In genomic region chr14:60363275-60363674, GRCh38 we compare ENCODE assay signal across 21 cellular contexts.
DNase-seq lines count a peak whose midpoint lies in the region; ATAC-seq, FAIRE-seq and TF ChIP-seq lines count a peak whose summit lies in the region.
"Had no signal": no experiment of that assay in that cellular context is flagged by ENCODE, and none has a peak within 500 bp of the region (broad histone marks: within the 10 kb centered on the region; RNA-seq: fewer than 3 reads in every experiment).

No MANE protein-coding gene starts in this region.

- H3K4me3 Mint-ChIP-seq in MCF 10A (ENCODE audit: unreplicated experiment) (no peak overlapping the region), neural progenitor cell (no peak overlapping the region)
- H3K4me3 Mint-ChIP-seq: B cell; CD4-positive, alpha-beta T cell; CD8-positive, alpha-beta T cell had no signal

- H3K36me3 Mint-ChIP-seq in MCF 10A (ENCODE audit: insufficient read depth, unreplicated experiment) (no peaks in the 10 kb centered on the region), neural progenitor cell (no peaks in the 10 kb centered on the region)
- H3K36me3 Mint-ChIP-seq: CD8-positive, alpha-beta T cell had no signal

- H3K9ac ChIP-seq in PC-3 (ENCODE audit: low read length) (no peak overlapping the region), neural progenitor cell (no peak overlapping the region)
- H3K9ac ChIP-seq: BLaER1 treated with 17β-estradiol and CSF1 and Interleukin-3, amounts not matched to agents 10 nM and 100 nM had no signal

- peak; percentile 96 for ATAC-seq in PC-3
- ATAC-seq: A549; CD8-positive, alpha-beta T cell had no signal

- H3K9me3 Mint-ChIP-seq in MCF 10A (ENCODE audit: unreplicated experiment) (no peaks in the 10 kb centered on the region), neural progenitor cell (peaks cover 17% of the 10 kb centered on the region)
- H3K9me3 Mint-ChIP-seq: CD4-positive, alpha-beta T cell; CD8-positive, alpha-beta T cell had no signal

- H3F3A ChIP-seq in PC-3 (ENCODE audit: low read length, unreplicated experiment) (no peaks in the 10 kb centered on the region), neural progenitor cell (ENCODE audit: low read depth) (peaks cover 26% of the 10 kb centered on the region)

- BruUV-seq in MCF 10A (replicated peaks; lab: Mats Ljungman, UMichigan) (no TSS peak), PC-3 (replicated peaks; lab: Mats Ljungman, UMichigan) (no TSS peak)

- H3K79me2 ChIP-seq in PC-3 (ENCODE audit: low read length), result no peaks in the 10 kb centered on the region
- no peaks in the 10 kb centered on the region for H3K79me2 ChIP-seq in neural progenitor cell (ENCODE audit: low read depth)

- no peaks in the 10 kb centered on the region for H3K4me1 Mint-ChIP-seq in MCF 10A (ENCODE audit: insufficient read depth, unreplicated experiment)
- H3K4me1 Mint-ChIP-seq in neural progenitor cell, result peaks cover 14% of the 10 kb centered on the region
- H3K4me1 Mint-ChIP-seq: B cell had no signal

- H3K9me2 ChIP-seq in PC-3 (replicated peaks; ENCODE audit: low read length), result no peaks in the 10 kb centered on the region

- H3K4me1 ChIP-seq in breast epithelium (no peaks in the 10 kb centered on the region), PC-3 (ENCODE audit: insufficient read depth, low read length) (peaks cover 14% of the 10 kb centered on the region), neural progenitor cell (peaks cover 30% of the 10 kb centered on the region)
- H3K4me1 ChIP-seq: A549; BLaER1 treated with 17β-estradiol and CSF1 and Interleukin-3, amounts not matched to agents 10 nM and 100 nM; Caco-2 had no signal

- H2AFZ ChIP-seq in PC-3 (ENCODE audit: low read length) (0 out of 2 replicates have a peak overlapping the region, but pooled peaks have one; percentile 2), neural progenitor cell (replicated peaks) (no peak overlapping the region)

- H3K27ac Mint-ChIP-seq in MCF 10A (ENCODE audit: low read depth, unreplicated experiment) (no peak overlapping the region), neural progenitor cell (no peak overlapping the region)
- H3K27ac Mint-ChIP-seq: B cell; CD4-positive, alpha-beta T cell; CD8-positive, alpha-beta T cell had no signal

- no peak for TF ChIP-seq CTCF in MCF 10A (IDR thresholded peaks at IDR 0.05; ENCODE audit: unreplicated experiment)
- no peak for TF ChIP-seq CTCF in breast epithelium (IDR thresholded peaks at IDR 0.05)
- TF ChIP-seq CTCF in PC-3 (conservative IDR thresholded peaks at IDR 0.05; ENCODE audit: low read depth, low read length), result no peak
- TF ChIP-seq CTCF in neural progenitor cell (IDR thresholded peaks at IDR 0.05), result no peak

- intact Hi-C loops in MCF 10A (cut with micrococcal nuclease) (no loop called here), breast epithelium (cut with DNase I; ENCODE audit: low total_unique reads) (no loop called here), PC-3 (cut with micrococcal nuclease) (loop anchor here (5.0 kb wide), 1 partner anchor 54 kb away; no protein-coding TSS in a partner anchor)

- H3K27ac ChIP-seq in breast epithelium, result no peak overlapping the region
- no peak overlapping the region for H3K27ac ChIP-seq in PC-3 (ENCODE audit: low read length)
- peak overlapping the region; percentile 59 for H3K27ac ChIP-seq in neural progenitor cell
- H3K27ac ChIP-seq: 22Rv1; A549; BLaER1 treated with 17β-estradiol and CSF1 and Interleukin-3, amounts not matched to agents 10 nM and 100 nM; C4-2B had no signal

- H3K9me3 ChIP-seq in breast epithelium, result no peaks in the 10 kb centered on the region
- no peaks in the 10 kb centered on the region for H3K9me3 ChIP-seq in PC-3 (ENCODE audit: low read length)
- H3K9me3 ChIP-seq in neural progenitor cell (ENCODE audit: low read depth), result peaks cover 6% of the 10 kb centered on the region
- H3K9me3 ChIP-seq: A549; BLaER1 treated with 17β-estradiol and CSF1 and Interleukin-3, amounts not matched to agents 10 nM and 100 nM; Caco-2 had no signal

- DNase-seq in MCF 10A (ENCODE audit: unreplicated experiment) (peak; percentile 2), breast epithelium (ENCODE audit: low spot score in 2 of 2) (no peak), PC-3 (peak; percentile 96), neural progenitor cell (ENCODE audit: low spot score) (no peak), GM19239 (ENCODE audit: insufficient read length, low spot score) (no peak), HT-29 (ENCODE audit: low spot score) (no peak)
- DNase-seq: AML-193; Caco-2; Calu3; CD4-positive, alpha-beta T cell; CD8-positive, alpha-beta T cell; DMS79 treated with DMSO at 0.1 percent for 48 hours; GF-D8 had no signal

- H3K4me2 ChIP-seq in PC-3 (ENCODE audit: low read length) (peak overlapping the region; percentile 43), neural progenitor cell (no peak overlapping the region)
- H3K4me2 ChIP-seq: A549; BLaER1 treated with 17β-estradiol and CSF1 and Interleukin-3, amounts not matched to agents 10 nM and 100 nM had no signal

- H3K4me3 ChIP-seq in breast epithelium (no peak overlapping the region), PC-3 (ENCODE audit: low read length) (no peak overlapping the region), neural progenitor cell (no peak overlapping the region)
- H3K4me3 ChIP-seq: A549; BLaER1 treated with 17β-estradiol and CSF1 and Interleukin-3, amounts not matched to agents 10 nM and 100 nM had no signal

- H3K27me3 ChIP-seq in breast epithelium, result no peaks in the 10 kb centered on the region
- no peaks in the 10 kb centered on the region for H3K27me3 ChIP-seq in PC-3 (ENCODE audit: low read length)
- H3K27me3 ChIP-seq in neural progenitor cell, result no peaks in the 10 kb centered on the region
- H3K27me3 ChIP-seq: BLaER1 treated with 17β-estradiol and CSF1 and Interleukin-3, amounts not matched to agents 10 nM and 100 nM had no signal

- CTCF ChIA-PET in MCF 10A (lab: Yijun Ruan, JAX) (interaction anchor here (1.0 kb wide), 1 partner anchor 13 kb away, joined by 4 read pairs; no protein-coding TSS in a partner anchor), PC-3 (lab: Charles Lee) (interaction anchor here (1.3 kb wide), 1 partner anchor 13 kb away, joined by 6 read pairs; no protein-coding TSS in a partner anchor)

- H3K27me3 Mint-ChIP-seq in MCF 10A (ENCODE audit: insufficient read depth, unreplicated experiment) (no peaks in the 10 kb centered on the region), neural progenitor cell (ENCODE audit: insufficient read depth, low read depth) (peaks cover 5% of the 10 kb centered on the region)

- POLR2A ChIA-PET in MCF 10A (lab: Yijun Ruan, JAX) (interaction anchor here (0.6 kb wide), 2 partner anchors 52 to 204 kb away, joined by 3 read pairs; no protein-coding TSS in a partner anchor), PC-3 (lab: Charles Lee; ENCODE audit: unreplicated experiment) (interaction anchor here (0.6 kb wide), 1 partner anchor 114 kb away, joined by 3 read pairs; the partner anchor contains the start of gene PPM1A)

- no peaks in the 10 kb centered on the region for H4K20me1 ChIP-seq in PC-3 (ENCODE audit: low read length)
- no peaks in the 10 kb centered on the region for H4K20me1 ChIP-seq in neural progenitor cell (ENCODE audit: low read depth)
- H4K20me1 ChIP-seq: BLaER1 treated with 17β-estradiol and CSF1 and Interleukin-3, amounts not matched to agents 10 nM and 100 nM had no signal

- H3K36me3 ChIP-seq in breast epithelium, result no peaks in the 10 kb centered on the region
- no peaks in the 10 kb centered on the region for H3K36me3 ChIP-seq in PC-3 (ENCODE audit: low read depth, low read length)
- peaks cover 11% of the 10 kb centered on the region for H3K36me3 ChIP-seq in neural progenitor cell
- H3K36me3 ChIP-seq: BLaER1 treated with 17β-estradiol and CSF1 and Interleukin-3, amounts not matched to agents 10 nM and 100 nM had no signal

- FAIRE-seq in GM19239 (lab: Jason Lieb, UNC), result no peak
- FAIRE-seq: A549, D721Med, G401.6, GM12891 had no signal

- TF ChIP-seq POLR2A in breast epithelium (IDR thresholded peaks at IDR 0.05), result no peak

Comparison
In these comparisons a context has a peak if more than half of its experiments do, and no peak if none do; other contexts are left out.
1. DNase-seq: peak in MCF 10A (single experiment) and PC-3 (single experiment); none in breast epithelium (0 of 2), neural progenitor cell (single experiment), GM19239 (single experiment) and HT-29 (single experiment).